15 cellular contexts compared by ENCODE assay signal in the genomic region with DNA sequence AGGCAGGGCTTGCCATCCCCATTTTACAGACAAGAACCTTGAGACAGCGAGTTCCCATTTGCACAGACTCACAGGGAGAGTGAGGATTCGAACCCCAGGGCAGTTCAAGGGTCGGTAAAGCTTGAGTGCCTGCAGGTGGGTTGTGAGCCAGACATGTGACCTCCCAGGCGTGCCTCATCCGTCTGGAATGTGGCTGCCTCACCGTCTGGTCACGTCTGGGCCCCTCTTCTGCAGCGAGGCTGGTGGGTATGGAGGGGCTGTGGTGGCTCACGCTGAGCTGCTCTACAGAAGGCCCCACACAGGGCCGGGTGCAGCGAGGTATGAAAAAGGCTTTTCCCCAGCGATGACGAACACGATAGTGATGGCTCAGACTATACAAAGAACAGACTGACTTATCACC. TPM values are rescaled to one million over a fixed set of nuclear protein-coding genes. Genes with fewer than 3 reads are reported as not detected.
A peak's percentile ranks its signal among the peaks of the same experiment; 100 is the strongest.
DNase-seq lines count a peak whose midpoint lies in the region; TF ChIP-seq lines count a peak whose summit lies in the region.
"Had no signal": no experiment of that assay in that cellular context is flagged by ENCODE, and none has a peak within 500 bp of the region (broad histone marks: within the 10 kb centered on the region; RNA-seq: fewer than 3 reads in every experiment).

No MANE protein-coding gene starts in this region.

- CTCF ChIA-PET in Calu3 (lab: Charles Lee) = interaction anchor here (1.3 to 1.8 kb wide), 2 partner anchors 20 to 23 kb away, joined by 5 to 6 read pairs; no protein-coding TSS in a partner anchor

- TF ChIP-seq CTCF in Calu3 (IDR thresholded peaks at IDR 0.05; ENCODE audit: unreplicated experiment) = no peak
- TF ChIP-seq CTCF in sigmoid colon (IDR thresholded peaks at IDR 0.05) = no peak

- H3K36me3 ChIP-seq in HUES64 (ENCODE audit: insufficient read depth, low read length) (no peaks in the 10 kb centered on the region), sigmoid colon (no peaks in the 10 kb centered on the region)
- H3K36me3 ChIP-seq: uterus had no signal

- H3K27ac ChIP-seq in HUES64 (ENCODE audit: low read depth, low read length) (0 out of 2 replicates have a peak overlapping the region, but pooled peaks have one; percentile 11), sigmoid colon (no peak overlapping the region)
- H3K27ac ChIP-seq: uterus had no signal

- no peaks in the 10 kb centered on the region for H3K9me3 Mint-ChIP-seq in Calu3 (ENCODE audit: low read depth, unreplicated experiment)
- H3K9me3 Mint-ChIP-seq: activated naive CD4-positive, alpha-beta T cell treated with anti-CD3 and anti-CD28 coated beads, Interleukin-2, amount 50 U/mL, for 24 hours had no signal

- H3K9ac ChIP-seq in HUES64 (ENCODE audit: low read depth, low read length) = peak overlapping the region; percentile 6; the same call in 1 of the 2 replicates

- intact Hi-C loops in Calu3 (cut with micrococcal nuclease; ENCODE audit: unreplicated experiment) = no loop called here
- intact Hi-C loops in sigmoid colon (cut with DNase I) = no loop called here

- H3K4me3 Mint-ChIP-seq in Calu3 (ENCODE audit: low read depth, unreplicated experiment) = no peak overlapping the region
- H3K4me3 Mint-ChIP-seq: activated naive CD4-positive, alpha-beta T cell treated with anti-CD3 and anti-CD28 coated beads, Interleukin-2, amount 50 U/mL, for 24 hours had no signal

- no peak for TF ChIP-seq POLR2A in sigmoid colon (IDR thresholded peaks at IDR 0.05)

- H3K27me3 Mint-ChIP-seq in Calu3 (ENCODE audit: unreplicated experiment) = peaks cover 34% of the 10 kb centered on the region

- no peak overlapping the region for H3K4me3 ChIP-seq in HUES64 (ENCODE audit: low read length)
- H3K4me3 ChIP-seq in sigmoid colon = no peak overlapping the region
- H3K4me3 ChIP-seq: uterus had no signal

- no peak for TF ChIP-seq EP300 in sigmoid colon (IDR thresholded peaks at IDR 0.05)

- DNase-seq in Calu3 = peak; percentile 55
- peak; percentile 93 for DNase-seq in astrocyte of the hippocampus (ENCODE audit: low read depth, low spot score)
- DNase-seq in kidney glomerular epithelial cell (lab: John Stamatoyannopoulos, UW) = peak; percentile 95
- no peak for DNase-seq in sigmoid colon
- no peak for DNase-seq in NAMALWA (ENCODE audit: low spot score)
- no peak for DNase-seq in cerebellum (ENCODE audit: low spot score)
- DNase-seq in HUDEP-2 (lab: John Stamatoyannopoulos, UW; ENCODE audit: unreplicated experiment in 76 of 76) = no peak
- DNase-seq: activated CD8-positive, alpha-beta memory T cell treated with anti-CD3 and anti-CD28 coated beads, Interleukin-2, amount 50 U/mL, for 48 hours; DMS153; stimulated activated naive CD4-positive, alpha-beta T cell treated with Interleukin-2 at 50 U/mL for 16 hours; uterus had no signal

- H3K27me3 ChIP-seq in HUES64 (ENCODE audit: insufficient read depth, low read length) = no peaks in the 10 kb centered on the region
- H3K27me3 ChIP-seq in sigmoid colon = peaks cover 0 to 7% (median 1%) of the 10 kb centered on the region in 3 donors
- H3K27me3 ChIP-seq: uterus had no signal

- H3K9me3 ChIP-seq in HUES64 (ENCODE audit: insufficient read depth, low read depth, low read length) (no peaks in the 10 kb centered on the region), sigmoid colon (no peaks in the 10 kb centered on the region)
- H3K9me3 ChIP-seq: uterus had no signal

- H3K27ac Mint-ChIP-seq in Calu3 (ENCODE audit: unreplicated experiment) = no peak overlapping the region
- H3K27ac Mint-ChIP-seq: activated naive CD4-positive, alpha-beta T cell treated with anti-CD3 and anti-CD28 coated beads, Interleukin-2, amount 50 U/mL, for 24 hours had no signal

- H3K36me3 Mint-ChIP-seq in Calu3 (ENCODE audit: insufficient read depth, unreplicated experiment) = no peaks in the 10 kb centered on the region
- H3K36me3 Mint-ChIP-seq: activated naive CD4-positive, alpha-beta T cell treated with anti-CD3 and anti-CD28 coated beads, Interleukin-2, amount 50 U/mL, for 24 hours had no signal

- no TSS peak for BruUV-seq in Calu3 (replicated peaks; lab: Mats Ljungman, UMichigan)

- H3K4me1 Mint-ChIP-seq in Calu3 (ENCODE audit: low read depth, unreplicated experiment) = no peaks in the 10 kb centered on the region
- H3K4me1 Mint-ChIP-seq: activated naive CD4-positive, alpha-beta T cell treated with anti-CD3 and anti-CD28 coated beads, Interleukin-2, amount 50 U/mL, for 24 hours had no signal

- peaks cover 9% of the 10 kb centered on the region; the same call in 1 of the 2 replicates for H3K4me1 ChIP-seq in HUES64 (ENCODE audit: insufficient read depth, low read length)
- H3K4me1 ChIP-seq in sigmoid colon = no peaks in the 10 kb centered on the region
- H3K4me1 ChIP-seq: uterus had no signal

- WGBS in HUES64 = 51% methylated on average over 14 of the region's 14 CpGs
- WGBS in sigmoid colon, 2 donors = 53 to 66% methylated on average over 14 of the region's 14 CpGs

RNA-seq across cellular contexts. Expression of a gene that starts 35.8 kb away (rescaled TPM):
- total RNA-seq in Calu3 (2022) (0.35 and 1.4 TPM in 2 replicates), sigmoid colon (not detected), cerebellum (38.7 TPM)
- polyA plus RNA-seq in HUES64 (2013, experiment 1 of 2) = 4.3 TPM
- 6.0 TPM for polyA plus RNA-seq in HUES64 (2013, experiment 2 of 2)
- polyA plus RNA-seq in sigmoid colon = not detected
- total RNA-seq: chondrocyte, esophagus mucosa had no signal

RNA-seq across cellular contexts. Expression of a gene that starts 47.2 kb away (rescaled TPM):
- total RNA-seq in Calu3 (2022) = 186 and 209 TPM in 2 replicates
- polyA plus RNA-seq in HUES64 (2013, experiment 1 of 2) = 41.9 TPM
- 36.5 TPM for polyA plus RNA-seq in HUES64 (2013, experiment 2 of 2)
- total RNA-seq in sigmoid colon = 10 to 100 TPM; 32.4 to 38.3 (median 34.6) TPM
- 10 to 100 TPM; 27.6 to 38.1 (median 30.1) TPM for polyA plus RNA-seq in sigmoid colon
- 18.6 TPM for total RNA-seq in cerebellum

Comparison
In these comparisons a context has a peak if more than half of its experiments do, and no peak if none do; other contexts are left out.
1. DNase-seq: peak in Calu3 (single experiment), astrocyte of the hippocampus (single experiment) and kidney glomerular epithelial cell (single experiment); none in sigmoid colon (single experiment), NAMALWA (single experiment), cerebellum (single experiment) and HUDEP-2 (0 of 76).
2. RNA of a gene that starts 35.8 kb away (total RNA-seq): 38.7 TPM in cerebellum (single experiment); 0.35 to 1.4 TPM in Calu3 and not detected in sigmoid colon; every median in the first group is over 10 times any median in the second.